1 cellular context compared by ENCODE assay signal in genomic region chr6:32153835-32154513, GRCh38.
TF ChIP-seq lines count a peak whose summit lies in the region.

Gene PPT2 (plus strand): TSS chr6:32154141. CDS start chr6:32154595, 454 bp downstream.

TF ChIP-seq in HepG2, 621 proteins besides CTCF, POLR2A, EP300 and RAD21 (continued from another document and continues in another):
- TF ChIP-seq DZIP1 (CRISPR knock-in tag; IDR thresholded peaks at IDR 0.05) (no peak), ARID2 (CRISPR knock-in tag; IDR thresholded peaks at IDR 0.05; ENCODE audit: borderline replicate concordance) (no peak), NAIF1 (CRISPR knock-in tag; IDR thresholded peaks at IDR 0.05; ENCODE audit: borderline replicate concordance) (peak; percentile 87), ZBTB26 (CRISPR knock-in tag; IDR thresholded peaks at IDR 0.05; ENCODE audit: borderline replicate concordance) (peak; percentile 71; the same call in 1 of the 2 replicates), SNAPC5 (CRISPR knock-in tag; IDR thresholded peaks at IDR 0.05; ENCODE audit: borderline replicate concordance) (no peak), TCF12 (IDR thresholded peaks at IDR 0.05) (no peak), TCF12 (CRISPR knock-in tag; IDR thresholded peaks at IDR 0.05) (peak; percentile 68), ZNF577 (CRISPR knock-in tag; IDR thresholded peaks at IDR 0.05; ENCODE audit: borderline replicate concordance, low read depth) (no peak), ZFAT (CRISPR knock-in tag; conservative IDR thresholded peaks at IDR 0.05) (no peak), RFXAP (CRISPR knock-in tag; IDR thresholded peaks at IDR 0.05; ENCODE audit: borderline replicate concordance) (peak; percentile 67; the same call in 1 of the 2 replicates), KAT2B (IDR thresholded peaks at IDR 0.05; ENCODE audit: borderline replicate concordance, low read depth, low read length) (no peak), ZNF569 (CRISPR knock-in tag; IDR thresholded peaks at IDR 0.05; ENCODE audit: borderline replicate concordance) (no peak), KLF16 (CRISPR knock-in tag; IDR thresholded peaks at IDR 0.05) (no peak; a peak in 1 of 4 replicates), FLYWCH1 (CRISPR knock-in tag; IDR thresholded peaks at IDR 0.05) (no peak), CBX2 (IDR thresholded peaks at IDR 0.05; ENCODE audit: low read depth, low read length) (no peak), CBX2 (CRISPR knock-in tag; IDR thresholded peaks at IDR 0.05; ENCODE audit: low read depth) (no peak), GATAD2A (CRISPR knock-in tag; IDR thresholded peaks at IDR 0.05) (peak; percentile 76), ATRX (CRISPR knock-in tag; IDR thresholded peaks at IDR 0.05; ENCODE audit: borderline replicate concordance) (0 out of 2 replicates have a peak, but pooled peaks have one; percentile 61), ZNF660 (CRISPR knock-in tag; IDR thresholded peaks at IDR 0.05; ENCODE audit: borderline replicate concordance, low read depth) (no peak), MXD3 (CRISPR knock-in tag; IDR thresholded peaks at IDR 0.05) (peak; percentile 26; the same call in 1 of the 2 replicates), NONO (IDR thresholded peaks at IDR 0.05) (no peak), NONO (CRISPR knock-in tag; conservative IDR thresholded peaks at IDR 0.05) (peak; percentile 74), ZNF441 (CRISPR knock-in tag; IDR thresholded peaks at IDR 0.05; ENCODE audit: borderline replicate concordance) (peak; percentile 90), MTERF4 (CRISPR knock-in tag; IDR thresholded peaks at IDR 0.05) (no peak), SIX1 (CRISPR knock-in tag; IDR thresholded peaks at IDR 0.05; ENCODE audit: borderline replicate concordance) (0 out of 2 replicates have a peak, but pooled peaks have one; percentile 12), ZBTB38 (CRISPR knock-in tag; IDR thresholded peaks at IDR 0.05) (no peak; the same call in 1 of the 2 replicates), DMAP1 (CRISPR knock-in tag; IDR thresholded peaks at IDR 0.05) (peak; percentile 87; the same call in 1 of the 2 replicates), SP2 (CRISPR knock-in tag; IDR thresholded peaks at IDR 0.05) (peak; percentile 68; the same call in 1 of the 2 replicates), ZNF777 (CRISPR knock-in tag; IDR thresholded peaks at IDR 0.05) (no peak; the same call in 1 of the 2 replicates), IRF2 (CRISPR knock-in tag; IDR thresholded peaks at IDR 0.05) (peak; percentile 93), ZNF12 (CRISPR knock-in tag; IDR thresholded peaks at IDR 0.05) (peak; percentile 35; the same call in 1 of the 2 replicates), SAP130 (CRISPR knock-in tag; IDR thresholded peaks at IDR 0.05; ENCODE audit: low read depth) (peak; percentile 97), TARDBP (CRISPR knock-in tag; IDR thresholded peaks at IDR 0.05) (peak; percentile 44; the same call in 1 of the 2 replicates), SALL2 (CRISPR knock-in tag; IDR thresholded peaks at IDR 0.05) (peak; percentile 25; the same call in 1 of the 2 replicates), ZBTB3 (CRISPR knock-in tag; IDR thresholded peaks at IDR 0.05; ENCODE audit: borderline replicate concordance, low read depth) (no peak), ONECUT2 (CRISPR knock-in tag; IDR thresholded peaks at IDR 0.05) (no peak; the same call in 1 of the 2 replicates), ZNF10 (CRISPR knock-in tag; IDR thresholded peaks at IDR 0.05; ENCODE audit: borderline replicate concordance, low read depth) (no peak), ZNF724P (CRISPR knock-in tag; IDR thresholded peaks at IDR 0.05; ENCODE audit: borderline replicate concordance) (no peak), ZNF839 (CRISPR knock-in tag; IDR thresholded peaks at IDR 0.05; ENCODE audit: borderline replicate concordance) (no peak), TP53 (CRISPR knock-in tag; conservative IDR thresholded peaks at IDR 0.05) (no peak; the same call in 1 of the 2 replicates), NR2F2 (IDR thresholded peaks at IDR 0.05; ENCODE audit: borderline replicate concordance, low read depth) (no peak; the same call in 1 of the 2 replicates), REST (IDR thresholded peaks at IDR 0.05; ENCODE audit: borderline replicate concordance in 1 of 2, low read depth in 1 of 2, low read length in 2 of 2) (peak in 1 of 2 experiments; percentile 34; a peak in 1 of 4 replicates), STAT5B (CRISPR knock-in tag; IDR thresholded peaks at IDR 0.05) (no peak), MTF2 (CRISPR knock-in tag; IDR thresholded peaks at IDR 0.05; ENCODE audit: borderline replicate concordance) (no peak), ZBTB25 (CRISPR knock-in tag; IDR thresholded peaks at IDR 0.05) (peak; percentile 19; the same call in 1 of the 2 replicates), KLF15 (CRISPR knock-in tag; IDR thresholded peaks at IDR 0.05; ENCODE audit: borderline replicate concordance) (peak; percentile 63; the same call in 1 of the 2 replicates), GATAD1 (CRISPR knock-in tag; IDR thresholded peaks at IDR 0.05) (peak; percentile 91), CSRNP2 (CRISPR knock-in tag; conservative IDR thresholded peaks at IDR 0.05; ENCODE audit: low read depth) (no peak), BATF2 (CRISPR knock-in tag; IDR thresholded peaks at IDR 0.05) (peak; percentile 69), FOXA1 (IDR thresholded peaks at IDR 0.05) (0 out of 2 replicates have a peak, but pooled peaks have one; percentile 37), FOXA1 (CRISPR knock-in tag; IDR thresholded peaks at IDR 0.05) (peak; percentile 97), ZBTB4 (CRISPR knock-in tag; IDR thresholded peaks at IDR 0.05; ENCODE audit: borderline replicate concordance) (no peak; the same call in 1 of the 2 replicates)
